Comparison of ENCODE assay signal across 15 cellular contexts in the genomic region with DNA sequence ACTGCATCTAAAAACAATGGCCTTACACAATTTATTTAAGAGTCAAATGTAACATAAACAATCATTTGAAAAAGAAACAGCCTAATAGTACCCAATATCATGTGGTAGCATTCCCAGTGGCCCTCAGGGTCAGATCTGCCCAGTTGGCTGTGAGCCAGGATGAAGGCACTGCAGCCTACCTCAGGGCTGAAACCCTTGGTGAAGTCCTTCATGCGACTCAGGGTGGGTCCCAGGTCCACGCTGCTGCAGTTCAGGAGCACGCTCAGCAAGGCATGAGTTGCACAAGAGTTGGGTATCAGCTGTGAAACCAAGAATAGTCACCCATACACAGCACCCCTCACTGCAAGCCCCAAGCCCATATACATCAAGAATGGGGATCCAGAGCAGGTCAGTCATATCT. TPM values are rescaled to one million over a fixed set of nuclear protein-coding genes. Genes with fewer than 3 reads are reported as not detected.
DNase-seq lines count a peak whose midpoint lies in the region; ATAC-seq, FAIRE-seq and TF ChIP-seq lines count a peak whose summit lies in the region.
"Had no signal": no experiment of that assay in that cellular context is flagged by ENCODE, and none has a peak within 500 bp of the region (broad histone marks: within the 10 kb centered on the region; RNA-seq: fewer than 3 reads in every experiment).

No MANE protein-coding gene starts in this region.

- H3K9me3 Mint-ChIP-seq in activated naive CD4-positive, alpha-beta T cell treated with anti-CD3 and anti-CD28 coated beads, Interleukin-2, amount 50 U/mL, for 72 hours = no peaks in the 10 kb centered on the region
- no peaks in the 10 kb centered on the region for H3K9me3 Mint-ChIP-seq in memory B cell
- H3K9me3 Mint-ChIP-seq: stimulated activated naive B cell treated with anti-CD40 and anti-IgM and Interleukin-4, amounts not matched to agents 10 μg/mL and 1 μg/mL and 100 μg/mL, for 72 hours had no signal

- TF ChIP-seq CTCF in heart right ventricle (IDR thresholded peaks at IDR 0.05) = no peak

- H3K27ac ChIP-seq in heart right ventricle = no peak overlapping the region
- H3K27ac ChIP-seq: KMS-11, ovary had no signal

- H3K9me3 ChIP-seq in heart right ventricle = no peaks in the 10 kb centered on the region
- H3K9me3 ChIP-seq: ovary had no signal

- H3K36me3 ChIP-seq in heart right ventricle = peaks cover 0 to 60% (median 35%) of the 10 kb centered on the region in 9 donors
- H3K36me3 ChIP-seq: ovary had no signal

- ATAC-seq in heart right ventricle = no peak
- no peak for ATAC-seq in activated naive CD4-positive, alpha-beta T cell treated with anti-CD3 and anti-CD28 coated beads, Interleukin-2, amount 50 U/mL, for 72 hours
- ATAC-seq in memory B cell (ENCODE audit: low read depth) = no peak
- ATAC-seq in HG03442 (IDR thresholded peaks at IDR 0.05; ENCODE audit: unreplicated experiment) = no peak
- ATAC-seq: stimulated activated naive B cell treated with anti-CD40 and anti-IgM and Interleukin-4, amounts not matched to agents 10 μg/mL and 1 μg/mL and 100 μg/mL, for 72 hours had no signal

- peaks cover 15 to 53% of the 10 kb centered on the region in 2 donors for H3K36me3 Mint-ChIP-seq in activated naive CD4-positive, alpha-beta T cell treated with anti-CD3 and anti-CD28 coated beads, Interleukin-2, amount 50 U/mL, for 72 hours
- peaks cover 17% of the 10 kb centered on the region for H3K36me3 Mint-ChIP-seq in memory B cell

- peak overlapping the region; percentile 77 to 89 for H3K27ac Mint-ChIP-seq in activated naive CD4-positive, alpha-beta T cell treated with anti-CD3 and anti-CD28 coated beads, Interleukin-2, amount 50 U/mL, for 72 hours
- no peak overlapping the region for H3K27ac Mint-ChIP-seq in memory B cell

- peaks cover 30% of the 10 kb centered on the region for H3K4me1 Mint-ChIP-seq in memory B cell

- H3K4me1 ChIP-seq in heart right ventricle = peaks cover 6 to 45% (median 36%) of the 10 kb centered on the region in 9 donors

- FAIRE-seq in frontal cortex (lab: Jason Lieb, UNC) = no peak

- intact Hi-C loops in cardiac septum (cut with DNase I) (loop anchor here (5.0 to 10.0 kb wide), 2 partner anchors 120 to 637 kb away; a partner anchor contains a TSS), heart right ventricle (cut with DNase I) (no loop called here)

- H3K4me3 ChIP-seq in heart right ventricle = no peak overlapping the region
- H3K4me3 ChIP-seq: ovary had no signal

- peak; percentile 46 for DNase-seq in cardiac septum (ENCODE audit: low spot score)
- DNase-seq in heart right ventricle = no peak
- DNase-seq in activated naive CD4-positive, alpha-beta T cell treated with anti-CD3 and anti-CD28 coated beads, Interleukin-2, amount 50 U/mL, for 72 hours (ENCODE audit: low spot score in 2 of 2) = no peak
- DNase-seq in memory B cell (ENCODE audit: low spot score in 2 of 2) = no peak
- no peak for DNase-seq in NCI-H2081 (lab: John Stamatoyannopoulos, UW)
- DNase-seq in frontal cortex (ENCODE audit: low spot score in 2 of 2) = no peak
- no peak for DNase-seq in stimulated activated CD4-positive, alpha-beta T cell treated with anti-CD3 and anti-CD28 coated beads, Interleukin-4, amount 100 ng/mL, for 4 hours
- DNase-seq: AML-193; amniotic stem cell; GDM1; NCI-H2107; stimulated activated naive B cell treated with anti-CD40 and anti-IgM and Interleukin-4, amounts not matched to agents 10 μg/mL and 1 μg/mL and 100 μg/mL, for 72 hours had no signal

- WGBS in heart right ventricle, 2 donors = 93 to 97% methylated on average over 3 of the region's 3 CpGs

- peak overlapping the region; percentile 50 for H3K4me3 Mint-ChIP-seq in memory B cell

- H3K27me3 ChIP-seq in heart right ventricle = no peaks in the 10 kb centered on the region
- H3K27me3 ChIP-seq: ovary had no signal

- no peaks in the 10 kb centered on the region for H3K27me3 Mint-ChIP-seq in memory B cell
- H3K27me3 Mint-ChIP-seq: stimulated activated naive B cell treated with anti-CD40 and anti-IgM and Interleukin-4, amounts not matched to agents 10 μg/mL and 1 μg/mL and 100 μg/mL, for 72 hours had no signal

RNA-seq across cellular contexts. Expression of a gene that starts 2.0 kb away (rescaled TPM):
- total RNA-seq in cardiac septum = 53.0 TPM
- 10 to 100 TPM; 37.1 to 58.2 (median 46.1) TPM for total RNA-seq in heart right ventricle
- polyA plus RNA-seq in heart right ventricle = 10 to 100 TPM; 50.6 to 51.6 TPM
- 100 to 1,000 TPM; 100 to 148 TPM for total RNA-seq in activated naive CD4-positive, alpha-beta T cell treated with anti-CD3 and anti-CD28 coated beads, Interleukin-2, amount 50 U/mL, for 72 hours
- total RNA-seq in frontal cortex = 115 TPM

RNA-seq across cellular contexts. Expression of a gene that starts 2.7 kb away (rescaled TPM):
- total RNA-seq in cardiac septum = 17.5 TPM
- total RNA-seq in heart right ventricle = 10 to 100 TPM; 11.5 to 26.3 (median 22.4) TPM
- polyA plus RNA-seq in heart right ventricle = 1 to 10 TPM; 1.9 to 6.0 TPM
- total RNA-seq in activated naive CD4-positive, alpha-beta T cell treated with anti-CD3 and anti-CD28 coated beads, Interleukin-2, amount 50 U/mL, for 72 hours = 10 to 100 TPM; 17.2 to 36.0 TPM
- total RNA-seq in frontal cortex = 7.3 TPM

RNA-seq across cellular contexts. Expression of a gene that starts 37.1 kb away (rescaled TPM):
- total RNA-seq in cardiac septum (15.3 TPM), heart right ventricle (10 to 100 TPM in 9 of 10 donors, 1 to 10 TPM in 1; 8.3 to 17.8 (median 16.2) TPM), frontal cortex (4.1 TPM)
- polyA plus RNA-seq in heart right ventricle = 10 to 100 TPM; 12.1 to 13.1 TPM
- under 1 TPM; 0.20 to 0.33 TPM for total RNA-seq in activated naive CD4-positive, alpha-beta T cell treated with anti-CD3 and anti-CD28 coated beads, Interleukin-2, amount 50 U/mL, for 72 hours

RNA-seq across cellular contexts. Expression of a gene that starts 46.1 kb away (rescaled TPM):
- 8,054 TPM for total RNA-seq in cardiac septum
- 1,000 to 10,000 TPM; 6,035 to 9,296 (median 8,226) TPM for total RNA-seq in heart right ventricle
- over 10,000 TPM in 1 of 2 donors, 1,000 to 10,000 TPM in 1; 9,937 to 18,066 TPM for polyA plus RNA-seq in heart right ventricle
- 1 to 10 TPM; 6.6 to 8.4 TPM for total RNA-seq in activated naive CD4-positive, alpha-beta T cell treated with anti-CD3 and anti-CD28 coated beads, Interleukin-2, amount 50 U/mL, for 72 hours
- 0.41 TPM for total RNA-seq in frontal cortex

RNA-seq across cellular contexts. Expression of a gene that starts 47.6 kb away (rescaled TPM):
- total RNA-seq in cardiac septum = 59.1 TPM
- total RNA-seq in heart right ventricle = 10 to 100 TPM; 35.3 to 56.3 (median 41.9) TPM
- 10 to 100 TPM; 24.0 to 53.6 TPM for polyA plus RNA-seq in heart right ventricle
- 100 to 1,000 TPM in 1 of 2 donors, 10 to 100 TPM in 1; 79.7 to 105 TPM for total RNA-seq in activated naive CD4-positive, alpha-beta T cell treated with anti-CD3 and anti-CD28 coated beads, Interleukin-2, amount 50 U/mL, for 72 hours
- 58.7 TPM for total RNA-seq in frontal cortex
